In the genomic region with DNA sequence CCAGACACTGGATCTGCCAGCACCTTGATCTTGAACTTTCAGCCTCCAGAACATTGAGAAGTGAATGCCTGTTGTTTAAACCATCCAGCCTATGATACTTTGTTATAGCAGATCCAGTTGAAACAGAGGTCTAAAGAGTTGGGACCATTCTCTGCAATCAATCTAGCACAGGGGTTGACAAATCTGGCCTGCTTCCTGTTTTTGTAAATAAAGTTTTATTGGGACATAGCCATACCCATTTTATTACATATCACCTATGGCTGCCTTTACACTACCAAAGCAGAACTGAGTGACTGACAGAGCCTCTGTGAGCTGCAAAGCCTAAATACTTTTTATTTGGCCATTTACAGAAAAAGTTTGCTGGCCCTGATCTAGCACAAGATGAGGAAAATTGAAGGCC, we compare ENCODE assay signal across 24 cellular contexts.
"Had no signal": no experiment of that assay in that cellular context is flagged by ENCODE, and none has a peak within 500 bp of the region (broad histone marks: within the 10 kb centered on the region; RNA-seq: fewer than 3 reads in every experiment).

No MANE protein-coding gene starts in this region.

- DNase-seq: Kasumi-1, KG1, MG63, NCI-H1048, NCI-H1105 treated with DMSO at 0.1 percent for 48 hours, NCI-H1436, NCI-H1694, NCI-H187, NCI-H1930, NCI-H2081 treated with DMSO at 0.1 percent for 48 hours, NCI-H2107, NCI-H2171, NCI-H2227 treated with DMSO at 0.1 percent for 48 hours, NCI-H446, NCI-H524 treated with DMSO at 0.1 percent for 48 hours, NCI-H526 treated with DMSO at 0.1 percent for 48 hours, OCI-M1, PC-3, RPMI8226, SHP77 treated with DMSO at 0.1 percent for 48 hours, SW 1271 had no signal

- H3K9ac ChIP-seq: SK-N-SH had no signal

- H3K4me3 ChIP-seq: MG63, Peyer's patch, SJSA1 had no signal

- H3K9me3 ChIP-seq: Peyer's patch, SJSA1, SK-N-SH had no signal

- H3K4me2 ChIP-seq: SK-N-SH had no signal

- H3K27me3 ChIP-seq: MG63, Peyer's patch, SJSA1 had no signal

- H3K36me3 ChIP-seq: MG63, Peyer's patch, SJSA1 had no signal

- H3K9me2 ChIP-seq: SK-N-SH had no signal

- H3K27ac ChIP-seq: SJSA1 had no signal

- ATAC-seq: PC-3 had no signal

- H3K4me1 ChIP-seq: Peyer's patch, SJSA1 had no signal
